In genomic region chr19:45391871-45392665, GRCh38 we compare ENCODE assay signal across 2 cellular contexts.
TF ChIP-seq lines count a peak whose summit lies in the region.

No MANE protein-coding gene starts in this region.

TF ChIP-seq in IMR-90, 13 proteins besides CTCF, POLR2A, EP300 and RAD21:
- no peak for TF ChIP-seq MXI1 (IDR thresholded peaks at IDR 0.05; ENCODE audit: borderline replicate concordance, low read depth, low read length)
- TF ChIP-seq CEBPB (IDR thresholded peaks at IDR 0.05; ENCODE audit: low read depth, low read length), result no peak
- no peak for TF ChIP-seq CHD1 (IDR thresholded peaks at IDR 0.05; ENCODE audit: low read depth, low read length)
- no peak for TF ChIP-seq SMC3 (IDR thresholded peaks at IDR 0.05; ENCODE audit: low read depth, low read length)
- TF ChIP-seq MAFK (IDR thresholded peaks at IDR 0.05; ENCODE audit: low read depth, low read length), result no peak

TF ChIP-seq in H1, 55 proteins besides CTCF, POLR2A, EP300 and RAD21:
- TF ChIP-seq SUZ12 (IDR thresholded peaks at IDR 0.05; ENCODE audit: low read length) (no peak), YY1 (IDR thresholded peaks at IDR 0.05; ENCODE audit: low read depth, low read length) (no peak), POU5F1 (IDR thresholded peaks at IDR 0.05; ENCODE audit: low read depth, low read length) (no peak), CHD7 (IDR thresholded peaks at IDR 0.05; ENCODE audit: insufficient replicate concordance, low read length) (no peak), TAF7 (optimal IDR thresholded peaks at IDR 0.05; ENCODE audit: borderline replicate concordance, low read depth, low read length) (no peak), KDM1A (IDR thresholded peaks at IDR 0.05; ENCODE audit: borderline replicate concordance, low read length) (peak; percentile 40; the same call in 1 of the 2 replicates), CBX8 (IDR thresholded peaks at IDR 0.05; ENCODE audit: borderline replicate concordance, low read depth, low read length) (no peak), BACH1 (IDR thresholded peaks at IDR 0.05; ENCODE audit: low read length) (no peak)
